ENCODE assay signal across 1 cellular context in the genomic region with DNA sequence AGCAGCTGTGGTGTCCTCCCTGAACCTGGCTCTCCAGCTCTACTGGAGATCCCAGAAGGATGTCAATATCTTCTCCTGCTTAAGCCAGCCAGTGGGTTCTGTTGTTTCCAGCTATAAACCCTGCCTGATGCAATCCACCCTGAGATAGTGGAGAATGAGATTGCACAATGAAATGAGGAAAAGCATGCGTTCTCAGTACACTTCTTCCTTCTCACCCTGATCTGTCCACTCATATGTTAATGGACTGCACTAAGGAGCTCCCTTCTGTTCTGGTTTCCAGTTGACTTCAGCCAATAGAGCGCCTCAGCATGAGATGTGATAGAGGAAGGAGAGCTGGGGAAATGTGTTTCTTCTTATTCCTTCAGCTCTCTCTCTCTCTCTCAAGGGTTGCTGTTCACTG.
TF ChIP-seq lines count a peak whose summit lies in the region.

No MANE protein-coding gene starts in this region.

TF ChIP-seq in IMR-90, 13 proteins besides CTCF, POLR2A, EP300 and RAD21:
- TF ChIP-seq RFX5 (IDR thresholded peaks at IDR 0.05; ENCODE audit: low read depth, low read length): no peak
- TF ChIP-seq CEBPB (IDR thresholded peaks at IDR 0.05; ENCODE audit: low read depth, low read length): peak; percentile 95
